ENCODE assay signal across 1 cellular context in genomic region chr13:113119822-113120189, GRCh38.
TF ChIP-seq lines count a peak whose summit lies in the region.

No MANE protein-coding gene starts in this region.

TF ChIP-seq in H1, 55 proteins besides CTCF, POLR2A, EP300 and RAD21 (continued from another document):
- TF ChIP-seq ATF2 (IDR thresholded peaks at IDR 0.05; ENCODE audit: low read length) (no peak), JUN (IDR thresholded peaks at IDR 0.05; ENCODE audit: low read depth, low read length) (no peak), KDM4A (IDR thresholded peaks at IDR 0.05; ENCODE audit: low read depth, low read length, severe bottlenecking) (no peak), GTF2F1 (IDR thresholded peaks at IDR 0.05; ENCODE audit: borderline replicate concordance, low read depth, low read length) (no peak), RXRA (IDR thresholded peaks at IDR 0.05; ENCODE audit: insufficient read depth, low read depth, low read length) (no peak), SUZ12 (IDR thresholded peaks at IDR 0.05; ENCODE audit: low read length) (no peak), CTBP2 (IDR thresholded peaks at IDR 0.05; ENCODE audit: borderline replicate concordance, insufficient read depth, insufficient read length, low read length) (no peak), HDAC2 (IDR thresholded peaks at IDR 0.05; ENCODE audit: borderline replicate concordance in 1 of 2, low read depth in 2 of 2, low read length in 2 of 2) (no peak), HDAC6 (IDR thresholded peaks at IDR 0.05; ENCODE audit: low read depth, low read length) (no peak), CBX5 (IDR thresholded peaks at IDR 0.05; ENCODE audit: low read depth, low read length) (no peak), GABPA (IDR thresholded peaks at IDR 0.05; ENCODE audit: borderline replicate concordance, insufficient read depth, low read length) (no peak), KDM1A (IDR thresholded peaks at IDR 0.05; ENCODE audit: borderline replicate concordance, low read length) (no peak)
